ENCODE assay signal across 1 cellular context in the genomic region with DNA sequence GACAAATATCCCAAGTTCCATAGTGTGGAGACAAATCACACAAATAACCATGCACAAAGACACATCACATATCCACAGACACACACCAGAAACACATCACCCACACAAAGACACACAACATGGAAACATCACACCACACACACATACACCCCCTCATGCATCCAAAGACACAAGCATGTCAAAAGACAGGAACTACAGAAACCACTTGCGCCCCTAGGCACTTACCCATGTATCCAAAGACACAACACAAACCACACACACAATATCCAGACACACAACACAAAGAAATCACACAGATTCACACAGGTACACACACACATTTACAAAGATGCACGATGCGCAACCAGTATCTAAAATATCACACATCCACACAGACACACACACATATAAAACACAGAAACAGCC.
TF ChIP-seq lines count a peak whose summit lies in the region.

No MANE protein-coding gene starts in this region.

TF ChIP-seq in H1, 55 proteins besides CTCF, POLR2A, EP300 and RAD21:
- TF ChIP-seq POLR2AphosphoS5 (IDR thresholded peaks at IDR 0.05; ENCODE audit: low read depth, low read length) (no peak), TAF1 (IDR thresholded peaks at IDR 0.05; ENCODE audit: low read depth, low read length) (no peak), SP1 (IDR thresholded peaks at IDR 0.05; ENCODE audit: low read depth, low read length) (no peak), CHD2 (IDR thresholded peaks at IDR 0.05; ENCODE audit: low read length) (no peak), TAF7 (optimal IDR thresholded peaks at IDR 0.05; ENCODE audit: borderline replicate concordance, low read depth, low read length) (no peak), KDM4A (IDR thresholded peaks at IDR 0.05; ENCODE audit: low read depth, low read length, severe bottlenecking) (no peak), FOSL1 (IDR thresholded peaks at IDR 0.05; ENCODE audit: insufficient read depth, low read depth, low read length) (no peak), CBX5 (IDR thresholded peaks at IDR 0.05; ENCODE audit: low read depth, low read length) (no peak)
- TF ChIP-seq, protein P1, sequence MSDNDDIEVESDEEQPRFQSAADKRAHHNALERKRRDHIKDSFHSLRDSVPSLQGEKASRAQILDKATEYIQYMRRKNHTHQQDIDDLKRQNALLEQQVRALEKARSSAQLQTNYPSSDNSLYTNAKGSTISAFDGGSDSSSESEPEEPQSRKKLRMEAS (IDR thresholded peaks at IDR 0.05) = no peak
TF ChIP-seq in H1: peak in this region for 0.
